ENCODE assay signal across 16 cellular contexts in the genomic region with DNA sequence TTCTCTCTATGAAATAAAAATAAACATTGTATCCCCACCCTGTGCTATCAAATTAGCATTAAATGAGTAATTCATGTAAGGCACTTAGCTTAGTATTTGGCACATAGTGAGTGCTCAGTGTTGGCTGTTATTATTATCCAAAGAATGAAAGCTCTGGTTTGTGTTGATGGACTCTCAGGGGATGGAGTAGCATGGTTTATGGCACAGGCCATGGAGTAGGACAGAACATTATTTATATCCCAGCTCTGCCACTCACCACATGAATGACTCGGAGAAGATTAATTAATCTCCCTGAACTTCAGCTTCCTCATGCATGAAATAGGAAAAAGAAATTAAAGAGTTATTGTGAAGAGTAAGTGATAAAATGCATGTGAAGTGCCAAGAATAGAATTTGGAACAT.
DNase-seq lines count a peak whose midpoint lies in the region; ATAC-seq and TF ChIP-seq lines count a peak whose summit lies in the region.
"Had no signal": no experiment of that assay in that cellular context is flagged by ENCODE, and none has a peak within 500 bp of the region (broad histone marks: within the 10 kb centered on the region; RNA-seq: fewer than 3 reads in every experiment).

No MANE protein-coding gene starts in this region.

- ATAC-seq in Right ventricle myocardium superior (ENCODE audit: poor library complexity) (peak; percentile 27), left cardiac atrium (no peak), GM18502 (IDR thresholded peaks at IDR 0.05; ENCODE audit: poor library complexity, unreplicated experiment) (no peak)
- ATAC-seq: GM12878 had no signal

- no peak overlapping the region for H3K4me3 ChIP-seq in AG10803 (ENCODE audit: low read length)
- H3K4me3 ChIP-seq: GM12878, GM23248, HAP-1 had no signal

- intact Hi-C loops in Right ventricle myocardium superior (cut with DNase I), result no loop called here
- intact Hi-C loops in left cardiac atrium (cut with DNase I), result no loop called here

- no peak for TF ChIP-seq CTCF in AG10803 (conservative IDR thresholded peaks at IDR 0.05; ENCODE audit: low read length)

- DNase-seq in Right ventricle myocardium superior (no peak), left cardiac atrium (no peak), AG10803 (ENCODE audit: low read depth) (peak; percentile 30), EH (ENCODE audit: low read depth) (peak; percentile 56), amniotic epithelial cell (ENCODE audit: low read depth) (peak; percentile 73)
- DNase-seq in stimulated activated CD4-positive, alpha-beta T cell treated with anti-CD3 and anti-CD28 coated beads, Interleukin-1b, Interleukin-23, amount 100 ng/mL, for 48 hours, result no peak
- DNase-seq: ACHN; AML-193; Caco-2; CD4-positive, alpha-beta T cell; DMS79 treated with DMSO at 0.1 percent for 48 hours; EL; GM23248 had no signal

Comparison
In these comparisons a context has a peak if more than half of its experiments do, and no peak if none do; other contexts are left out.
1. DNase-seq: peak in AG10803 (single experiment), EH (single experiment) and amniotic epithelial cell (single experiment); none in Right ventricle myocardium superior (single experiment), left cardiac atrium (single experiment) and stimulated activated CD4-positive, alpha-beta T cell treated with anti-CD3 and anti-CD28 coated beads, Interleukin-1b, Interleukin-23, amount 100 ng/mL, for 48 hours (single experiment).